17 cellular contexts compared by ENCODE assay signal in genomic region chr6:161189891-161190290, GRCh38.
A peak's percentile ranks its signal among the peaks of the same experiment; 100 is the strongest.
DNase-seq lines count a peak whose midpoint lies in the region; ATAC-seq, FAIRE-seq and TF ChIP-seq lines count a peak whose summit lies in the region.
"Had no signal": no experiment of that assay in that cellular context is flagged by ENCODE, and none has a peak within 500 bp of the region (broad histone marks: within the 10 kb centered on the region; RNA-seq: fewer than 3 reads in every experiment).

No MANE protein-coding gene starts in this region.

- H3K27me3 ChIP-seq in dorsolateral prefrontal cortex (no peaks in the 10 kb centered on the region), keratinocyte (ENCODE audit: control insufficient read depth, extremely low read depth, insufficient read depth, low read length) (no peaks in the 10 kb centered on the region)
- H3K27me3 ChIP-seq: BLaER1 had no signal

- no peak for ATAC-seq in GM21529 (IDR thresholded peaks at IDR 0.05; ENCODE audit: unreplicated experiment)

- H2AFZ ChIP-seq in keratinocyte (ENCODE audit: control insufficient read depth, low read length) = no peak overlapping the region

- peak; percentile 49 for FAIRE-seq in keratinocyte (lab: Jason Lieb, UNC)
- FAIRE-seq: GM18507 had no signal

- H3K79me2 ChIP-seq in keratinocyte (ENCODE audit: control insufficient read depth, insufficient read depth, low read length) = no peaks in the 10 kb centered on the region

- intact Hi-C loops in dorsolateral prefrontal cortex (cut with DNase I) = no loop called here

- H3K4me1 ChIP-seq in keratinocyte (ENCODE audit: control insufficient read depth, extremely low read depth, insufficient read depth, low read length) = peaks cover 24% of the 10 kb centered on the region
- H3K4me1 ChIP-seq: BLaER1 had no signal

- peak overlapping the region in 1 of 59 donors; percentile 24 for H3K4me3 ChIP-seq in dorsolateral prefrontal cortex
- no peak overlapping the region for H3K4me3 ChIP-seq in keratinocyte (ENCODE audit: control insufficient read depth in 2 of 3, extremely low read depth in 1 of 3, insufficient read depth in 2 of 3, low read depth in 1 of 3, low read length in 3 of 3)
- H3K4me3 ChIP-seq: BLaER1 had no signal

- H3K36me3 ChIP-seq in keratinocyte (ENCODE audit: control insufficient read depth in 2 of 2, extremely low read depth in 1 of 2, insufficient read depth in 2 of 2, low read length in 2 of 2) = peaks cover 0 to 3% of the 10 kb centered on the region in 2 experiments

- H3K9me3 ChIP-seq in keratinocyte (ENCODE audit: control insufficient read depth, low read depth, low read length) = no peaks in the 10 kb centered on the region

- DNase-seq in Caki2 (ENCODE audit: low read depth) (peak; percentile 65), dorsolateral prefrontal cortex (no peak), keratinocyte (ENCODE audit: low read depth, low spot score) (no peak), substantia nigra (lab: John Stamatoyannopoulos, UW) (no peak), NCI-H524 treated with DMSO at 0.1 percent for 48 hours (lab: John Stamatoyannopoulos, UW) (no peak)
- no peak for DNase-seq in activated effector memory CD4-positive, alpha-beta T cell treated with Interleukin-2 at 50 U/mL for 16 hours
- DNase-seq: 8988T; AML-193; Calu3; CD4-positive, CD25-positive, alpha-beta regulatory T cell; DMS 273 treated with DMSO at 0.1 percent for 48 hours; GOT3; H9 had no signal

- peak overlapping the region; percentile 39 for H3K4me2 ChIP-seq in keratinocyte (ENCODE audit: control insufficient read depth, extremely low read depth, insufficient read depth, low read depth, low read length)
- H3K4me2 ChIP-seq: BLaER1 had no signal

- H3K9me1 ChIP-seq in keratinocyte (ENCODE audit: control insufficient read depth, extremely low read depth, insufficient read depth, low read length) = no peaks in the 10 kb centered on the region

- no peak overlapping the region for H3K9ac ChIP-seq in keratinocyte (ENCODE audit: control insufficient read depth, extremely low read depth, insufficient read depth, low read length)
- H3K9ac ChIP-seq: BLaER1 had no signal

- in situ Hi-C loops in Caki2 (cut with HindIII; ENCODE audit: low pct_unique_long_range_greater_than_20kb, low sequenced_read_pairs) = no loop called here

- H4K20me1 ChIP-seq in keratinocyte (ENCODE audit: control insufficient read depth, extremely low read depth, insufficient read depth, low read length) = no peaks in the 10 kb centered on the region
- H4K20me1 ChIP-seq: BLaER1 had no signal

- dilution Hi-C loops in keratinocyte (cut with MboI; ENCODE audit: extremely low pct_ligation_motif_present, low sequenced_read_pairs) = no loop called here

- H3K27ac ChIP-seq in dorsolateral prefrontal cortex (peak overlapping the region in 30 of 59 donors; percentile 3 to 76 (median 46)), keratinocyte (ENCODE audit: control insufficient read depth, insufficient read depth, low read length) (no peak overlapping the region), substantia nigra (ENCODE audit: low read depth, low read length, poor library complexity, severe bottlenecking) (peak overlapping the region; percentile 1)
- H3K27ac ChIP-seq: BLaER1, HL-60 had no signal

- TF ChIP-seq CTCF in dorsolateral prefrontal cortex (IDR thresholded peaks at IDR 0.05 in 54 of 56, conservative IDR thresholded peaks at IDR 0.05 in 2 of 56; ENCODE audit: low read depth in 1 of 56, partially characterized antibody in 56 of 56) = no peak
- TF ChIP-seq CTCF in keratinocyte (optimal IDR thresholded peaks at IDR 0.05 in 1 of 3, IDR thresholded peaks at IDR 0.05 in 1 of 3, conservative IDR thresholded peaks at IDR 0.05 in 1 of 3; ENCODE audit: extremely low read depth in 1 of 3, insufficient read depth in 2 of 3, low read length in 3 of 3) = no peak
